Comparison of ENCODE assay signal across 8 cellular contexts in the genomic region with DNA sequence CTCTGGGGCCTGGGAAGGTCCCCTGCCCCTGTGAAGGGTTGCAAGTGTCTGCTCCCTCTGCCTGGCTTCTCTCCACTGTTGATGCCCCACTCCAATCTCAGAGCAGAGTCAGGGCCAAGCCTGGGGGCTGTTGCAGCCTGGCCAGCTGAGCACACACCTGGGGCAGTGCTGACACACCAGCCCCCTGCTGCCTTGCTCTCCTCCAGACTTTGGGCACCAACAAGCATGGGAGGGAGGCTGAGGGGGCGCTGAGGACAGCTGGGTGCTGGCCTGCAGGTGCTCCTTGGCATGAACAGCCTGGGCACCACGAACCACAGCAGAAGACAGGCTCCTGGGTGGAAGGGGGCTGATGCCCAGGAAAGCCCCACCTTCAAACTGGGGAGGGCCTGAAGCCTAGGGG.
"Had no signal": no experiment of that assay in that cellular context is flagged by ENCODE, and none has a peak within 500 bp of the region (broad histone marks: within the 10 kb centered on the region; RNA-seq: fewer than 3 reads in every experiment).

No MANE protein-coding gene starts in this region.

- FAIRE-seq: HTR-8/SVneo had no signal

- H3K4me2 ChIP-seq: GM23338 had no signal

- H2AFZ ChIP-seq: GM23338 had no signal

- H3K4me3 ChIP-seq: GM23338, HAP-1 had no signal

- H3K4me1 ChIP-seq: HAP-1 had no signal

- H3K4me1 Mint-ChIP-seq: GM23338, IgD-negative memory B cell had no signal

- H3K4me3 Mint-ChIP-seq: GM23338, HFFc6, IgD-negative memory B cell had no signal

- H3K9me3 Mint-ChIP-seq: HFFc6 had no signal

- DNase-seq: H7, HFFc6, KBM-7 had no signal

- H3K36me3 ChIP-seq: HAP-1 had no signal

- H3K36me3 Mint-ChIP-seq: IgD-negative memory B cell had no signal

- H3K9me3 ChIP-seq: HAP-1 had no signal

- H3K27ac Mint-ChIP-seq: GM23338, HFFc6 had no signal

- ATAC-seq: GM23338, HCT116 had no signal
